Comparison of ENCODE assay signal across 9 cellular contexts in the genomic region with DNA sequence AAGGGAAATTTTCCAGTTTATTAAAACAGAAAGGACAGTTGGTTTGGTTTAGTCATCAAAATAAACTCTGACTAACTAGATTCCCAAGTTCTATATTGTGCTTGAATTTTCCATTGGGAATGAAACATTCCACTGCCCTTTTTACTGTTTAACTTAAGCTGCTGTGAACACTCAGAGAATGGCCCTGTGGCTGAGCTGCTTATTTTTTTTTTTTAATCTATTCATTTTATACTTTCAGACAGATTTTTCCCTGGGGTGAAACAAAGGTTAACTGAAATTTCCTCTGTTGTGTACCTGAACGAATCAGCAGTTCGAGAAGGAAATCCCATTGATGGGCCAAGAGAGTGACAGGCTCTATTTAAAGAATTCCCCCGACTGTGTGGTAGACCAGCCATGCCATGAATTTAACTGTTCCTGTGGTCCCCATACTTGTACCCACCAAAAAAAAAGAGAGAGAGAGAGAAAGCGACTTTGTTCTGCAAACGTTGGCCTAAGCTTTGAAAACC.
DNase-seq lines count a peak whose midpoint lies in the region; ATAC-seq and TF ChIP-seq lines count a peak whose summit lies in the region.
"Had no signal": no experiment of that assay in that cellular context is flagged by ENCODE, and none has a peak within 500 bp of the region (broad histone marks: within the 10 kb centered on the region; RNA-seq: fewer than 3 reads in every experiment).

No MANE protein-coding gene starts in this region.

- H3K27me3 Mint-ChIP-seq in Calu3 (ENCODE audit: unreplicated experiment) (no peaks in the 10 kb centered on the region), activated B cell treated with CpG ODN at 0.5 μM for 24 hours (no peaks in the 10 kb centered on the region), memory B cell (no peaks in the 10 kb centered on the region)

- CTCF ChIA-PET in Calu3 (lab: Charles Lee) (no interaction called here), activated B cell treated with CpG ODN at 0.5 μM for 24 hours (lab: Charles Lee) (interaction anchor here (1.4 kb wide), 1 partner anchor 25 kb away, joined by 4 read pairs; no protein-coding TSS in a partner anchor)

- ATAC-seq in GM21825 (IDR thresholded peaks at IDR 0.05; ENCODE audit: unreplicated experiment) (peak; percentile 53), activated B cell treated with CpG ODN at 0.5 μM for 24 hours (ENCODE audit: low read depth) (peak; percentile 62), memory B cell (ENCODE audit: low read depth) (peak; percentile 82), GM18502 (IDR thresholded peaks at IDR 0.05; ENCODE audit: poor library complexity, unreplicated experiment) (no peak), left lobe of liver (no peak), HG03571 (IDR thresholded peaks at IDR 0.05; ENCODE audit: unreplicated experiment) (no peak)

- H3K36me3 Mint-ChIP-seq in Calu3 (ENCODE audit: insufficient read depth, unreplicated experiment) (no peaks in the 10 kb centered on the region), activated B cell treated with CpG ODN at 0.5 μM for 24 hours (ENCODE audit: low read depth) (peaks cover 16% of the 10 kb centered on the region), memory B cell (peaks cover 14% of the 10 kb centered on the region)

- no peak for DNase-seq in Calu3
- no peak for DNase-seq in activated B cell treated with CpG ODN at 0.5 μM for 24 hours
- DNase-seq in memory B cell (ENCODE audit: low spot score in 2 of 2), result no peak
- no peak for DNase-seq in CD1c-positive myeloid dendritic cell (ENCODE audit: extremely low spot score)
- no peak for DNase-seq in left lobe of liver (ENCODE audit: low spot score)
- DNase-seq: NCI-H345 had no signal

- intact Hi-C loops in Calu3 (cut with micrococcal nuclease; ENCODE audit: unreplicated experiment), result no loop called here
- intact Hi-C loops in activated B cell treated with CpG ODN at 0.5 μM for 24 hours (cut with micrococcal nuclease), result loop anchor here (1.0 to 2.0 kb wide), 2 partner anchors 10 to 27 kb away; no protein-coding TSS in a partner anchor

- no peak for TF ChIP-seq CTCF in Calu3 (IDR thresholded peaks at IDR 0.05; ENCODE audit: unreplicated experiment)
- TF ChIP-seq CTCF in activated B cell treated with CpG ODN at 0.5 μM for 24 hours (IDR thresholded peaks at IDR 0.05), result no peak

- H3K9me3 Mint-ChIP-seq in Calu3 (ENCODE audit: low read depth, unreplicated experiment) (no peaks in the 10 kb centered on the region), activated B cell treated with CpG ODN at 0.5 μM for 24 hours (no peaks in the 10 kb centered on the region), memory B cell (no peaks in the 10 kb centered on the region)

- POLR2A ChIA-PET in activated B cell treated with CpG ODN at 0.5 μM for 24 hours (lab: Charles Lee), result interaction anchor here (0.5 to 2.2 kb wide), 9 partner anchors 10 to 163 kb away, joined by 3 to 8 read pairs (median 3); a partner anchor contains a TSS

- peak overlapping the region; percentile 33 for H3K27ac Mint-ChIP-seq in Calu3 (ENCODE audit: unreplicated experiment)
- peak overlapping the region; percentile 88 for H3K27ac Mint-ChIP-seq in activated B cell treated with CpG ODN at 0.5 μM for 24 hours
- peak overlapping the region; percentile 88 for H3K27ac Mint-ChIP-seq in memory B cell

- H3K4me3 Mint-ChIP-seq in Calu3 (ENCODE audit: low read depth, unreplicated experiment) (peak overlapping the region; percentile 39), activated B cell treated with CpG ODN at 0.5 μM for 24 hours (peak overlapping the region; percentile 60), memory B cell (peak overlapping the region; percentile 72)

- BruUV-seq in Calu3 (replicated peaks; lab: Mats Ljungman, UMichigan), result no TSS peak

- H3K4me1 Mint-ChIP-seq in Calu3 (ENCODE audit: low read depth, unreplicated experiment) (peaks cover 8% of the 10 kb centered on the region), activated B cell treated with CpG ODN at 0.5 μM for 24 hours (peaks cover 67% of the 10 kb centered on the region), memory B cell (peaks cover 28% of the 10 kb centered on the region)

Comparison
In these comparisons a context has a peak if more than half of its experiments do, and no peak if none do; other contexts are left out.
1. H3K27ac Mint-ChIP-seq: peak in every context shown above with its lines; median percentile 88 in activated B cell treated with CpG ODN at 0.5 μM for 24 hours; 88 in memory B cell; 33 in Calu3.
2. ATAC-seq: peak in GM21825 (single experiment), activated B cell treated with CpG ODN at 0.5 μM for 24 hours (single experiment) and memory B cell (single experiment); none in GM18502 (single experiment), left lobe of liver (single experiment) and HG03571 (single experiment).
3. Peak in every context shown above with its lines, with median percentiles within 50 percentile points of each other: H3K4me3 Mint-ChIP-seq.